ENCODE assay signal across 22 cellular contexts in genomic region chr5:57559110-57559635, GRCh38.
"Had no signal": no experiment of that assay in that cellular context is flagged by ENCODE, and none has a peak within 500 bp of the region (broad histone marks: within the 10 kb centered on the region; RNA-seq: fewer than 3 reads in every experiment).

No MANE protein-coding gene starts in this region.

- DNase-seq: KBM-7, MG63, NCI-H1092, NCI-H1105 treated with DMSO at 0.1 percent for 48 hours, NCI-H1417 treated with DMSO at 0.1 percent for 48 hours, NCI-H146, NCI-H1694 treated with DMSO at 0.1 percent for 48 hours, NCI-H2029, NCI-H2081 treated with DMSO at 0.1 percent for 48 hours, NCI-H2171, NCI-H226, NCI-H446, NCI-H510A, NCI-H524 treated with DMSO at 0.1 percent for 48 hours, NCI-H69, NCI-H774, SHP77 treated with DMSO at 0.1 percent for 48 hours, SJCRH30 had no signal

- H3K27me3 ChIP-seq: MG63, SJCRH30 had no signal

- FAIRE-seq: HepG2 had no signal

- H3K4me3 ChIP-seq: MG63, SJCRH30 had no signal

- H3K36me3 ChIP-seq: MG63, SJCRH30 had no signal

- H3K9me3 ChIP-seq: MG63, SJCRH30 had no signal

- H3K27ac ChIP-seq: SJCRH30 had no signal

- H3K4me1 ChIP-seq: SJCRH30 had no signal

- ATAC-seq: HepG2, Panc1, Right ventricle myocardium inferior, SK-N-SH treated with all-trans-retinoic acid at 6 μM for 48 hours had no signal
